8 cellular contexts compared by ENCODE assay signal in genomic region chr2:11583840-11584529, GRCh38. TPM values are rescaled to one million over a fixed set of nuclear protein-coding genes. Genes with fewer than 3 reads are reported as not detected.
DNase-seq lines count a peak whose midpoint lies in the region; ATAC-seq and TF ChIP-seq lines count a peak whose summit lies in the region.

No MANE protein-coding gene starts in this region.

- no peak overlapping the region for H3K27ac Mint-ChIP-seq in effector memory CD8-positive, alpha-beta T cell

- DNase-seq in BE2C (peak; percentile 85), NCI-H748 treated with DMSO at 0.1 percent for 48 hours (lab: John Stamatoyannopoulos, UW) (peak; percentile 53), mucosa of descending colon (peak in 2 of 3 donors; percentile 67 to 72)
- peak; percentile 73 to 76 for DNase-seq in activated CD4-positive, alpha-beta T cell treated with anti-CD3 and anti-CD28 coated beads, Interleukin-2, amount 50 U/mL, for 4 hours
- peak; percentile 15 to 28 (median 25) for DNase-seq in effector memory CD8-positive, alpha-beta T cell
- DNase-seq in stimulated activated CD8-positive, alpha-beta memory T cell treated with anti-CD3 and anti-CD28 coated beads, Interleukin-4, amount 100 ng/mL, for 1 hour (ENCODE audit: low read depth in 2 of 2, low spot score in 1 of 2): peak; percentile 13 to 29

- H3K9me3 Mint-ChIP-seq in effector memory CD8-positive, alpha-beta T cell: no peaks in the 10 kb centered on the region

- H3K9me3 ChIP-seq in BE2C: no peaks in the 10 kb centered on the region
- no peaks in the 10 kb centered on the region for H3K9me3 ChIP-seq in mucosa of descending colon

- no peaks in the 10 kb centered on the region for H3K36me3 Mint-ChIP-seq in effector memory CD8-positive, alpha-beta T cell (ENCODE audit: insufficient read depth)

- H3K4me3 ChIP-seq in BE2C (ENCODE audit: low read depth, low read length) (no peak overlapping the region), mucosa of descending colon (no peak overlapping the region)

- H3K4me1 Mint-ChIP-seq in effector memory CD8-positive, alpha-beta T cell (ENCODE audit: low read depth in 2 of 2): peaks cover 0 to 3% of the 10 kb centered on the region in 2 donors

- ATAC-seq in GM19023 (IDR thresholded peaks at IDR 0.05; ENCODE audit: unreplicated experiment): peak; percentile 87
- peak; percentile 79 for ATAC-seq in HG03280 (IDR thresholded peaks at IDR 0.05; ENCODE audit: unreplicated experiment)
- peak; percentile 64 for ATAC-seq in effector memory CD8-positive, alpha-beta T cell (replicated peaks)
- peak; percentile 80 for ATAC-seq in mucosa of descending colon

- TF ChIP-seq CTCF in BE2C (IDR thresholded peaks at IDR 0.05; ENCODE audit: low read depth, low read length) (peak; percentile 98), mucosa of descending colon (IDR thresholded peaks at IDR 0.05) (peak; percentile 42)

- intact Hi-C loops in mucosa of descending colon (cut with DNase I, micrococcal nuclease): loop anchor here in 1 of 2 donors (5.0 kb wide), 1 partner anchor 107 kb away; no protein-coding TSS in a partner anchor

- H3K36me3 ChIP-seq in BE2C: peaks cover 8% of the 10 kb centered on the region
- no peaks in the 10 kb centered on the region for H3K36me3 ChIP-seq in mucosa of descending colon (ENCODE audit: low read depth)

- H3K27me3 Mint-ChIP-seq in effector memory CD8-positive, alpha-beta T cell: peaks cover 8 to 55% of the 10 kb centered on the region in 2 donors

- H3K4me1 ChIP-seq in BE2C: peaks cover 5% of the 10 kb centered on the region
- H3K4me1 ChIP-seq in mucosa of descending colon (ENCODE audit: low read depth): peaks cover 3% of the 10 kb centered on the region

- no peaks in the 10 kb centered on the region for H3K27me3 ChIP-seq in BE2C

- H3K4me3 Mint-ChIP-seq in effector memory CD8-positive, alpha-beta T cell: no peak overlapping the region

RNA-seq across cellular contexts. Expression of gene GREB1, which starts 50.1 kb away (rescaled TPM):
- polyA plus RNA-seq in BE2C (2012; ENCODE audit: insufficient read depth, insufficient read length, low read depth): 22.5 TPM
- total RNA-seq in mucosa of descending colon: 1 to 10 TPM; 1.4 to 2.5 (median 1.6) TPM

Comparison
In these comparisons a context has a peak if more than half of its experiments do, and no peak if none do; other contexts are left out.
1. DNase-seq: peak in every context shown above with its lines; median percentile 85 in BE2C; 74 in activated CD4-positive, alpha-beta T cell treated with anti-CD3 and anti-CD28 coated beads, Interleukin-2, amount 50 U/mL, for 4 hours; 70 in mucosa of descending colon; 53 in NCI-H748 treated with DMSO at 0.1 percent for 48 hours; 25 in effector memory CD8-positive, alpha-beta T cell; 21 in stimulated activated CD8-positive, alpha-beta memory T cell treated with anti-CD3 and anti-CD28 coated beads, Interleukin-4, amount 100 ng/mL, for 1 hour.